In genomic region chr15:83626171-83626802, GRCh38 we compare ENCODE assay signal across 21 cellular contexts. TPM values are rescaled to one million over a fixed set of nuclear protein-coding genes. Genes with fewer than 3 reads are reported as not detected.
DNase-seq lines count a peak whose midpoint lies in the region; ATAC-seq and TF ChIP-seq lines count a peak whose summit lies in the region.
"Had no signal": no experiment of that assay in that cellular context is flagged by ENCODE, and none has a peak within 500 bp of the region (broad histone marks: within the 10 kb centered on the region; RNA-seq: fewer than 3 reads in every experiment).

No MANE protein-coding gene starts in this region.

- no peaks in the 10 kb centered on the region for H3K27me3 ChIP-seq in PC-9 (ENCODE audit: insufficient read depth, low read depth)
- H3K27me3 ChIP-seq: adrenal gland, stomach, vagina had no signal

- no peak for ATAC-seq in Right ventricle myocardium inferior
- ATAC-seq: mucosa of descending colon, T-helper 17 cell had no signal

- no peak overlapping the region for H3K4me3 ChIP-seq in PC-9
- H3K4me3 ChIP-seq: adrenal gland, mucosa of descending colon, skin epidermis, stomach, vagina had no signal

- no peaks in the 10 kb centered on the region for H3K79me2 ChIP-seq in PC-9 (ENCODE audit: low read depth)

- BruUV-seq in PC-9 (replicated peaks; lab: Mats Ljungman, UMichigan) = no TSS peak

- no peaks in the 10 kb centered on the region for H3K9me2 ChIP-seq in PC-9 (ENCODE audit: insufficient read depth)

- no peaks in the 10 kb centered on the region for H3K4me1 ChIP-seq in PC-9 (replicated peaks; ENCODE audit: insufficient read depth)
- H3K4me1 ChIP-seq: adrenal gland, stomach, vagina had no signal

- H2AFZ ChIP-seq in PC-9 = no peak overlapping the region

- CTCF ChIA-PET in PC-9 (lab: Charles Lee) = no interaction called here

- no peaks in the 10 kb centered on the region for H3K9me3 ChIP-seq in PC-9 (ENCODE audit: insufficient read depth, low read depth)
- H3K9me3 ChIP-seq: adrenal gland, mucosa of descending colon, stomach, vagina had no signal

- H3F3A ChIP-seq in PC-9 (ENCODE audit: insufficient read depth, low read depth) = no peaks in the 10 kb centered on the region

- peak; percentile 6 for DNase-seq in stimulated activated CD4-positive, alpha-beta T cell treated with anti-CD3 and anti-CD28 coated beads, Interleukin-1b, Interleukin-23, amount 100 ng/mL, for 48 hours
- DNase-seq in stimulated activated CD4-positive, alpha-beta T cell treated with anti-CD3 and anti-CD28 coated beads, Interleukin-2, amount 100 ng/mL, for 48 hours = no peak
- DNase-seq in amniotic epithelial cell (ENCODE audit: low read depth) (peak; percentile 61), iris pigment epithelial cell (ENCODE audit: low read depth) (peak; percentile 75), Right ventricle myocardium inferior (ENCODE audit: missing footprints) (no peak), occipital lobe (lab: John Stamatoyannopoulos, UW) (no peak), NCI-H1092 (lab: John Stamatoyannopoulos, UW) (no peak), PC-9 (no peak)
- DNase-seq: activated CD4-positive, CD25-positive, alpha-beta regulatory T cell; adrenal gland; GF-D8; H9; IMR-90; mucosa of descending colon; NCI-H2171; Right ventricle myocardium superior; stomach; T-helper 17 cell had no signal

- intact Hi-C loops in Right ventricle myocardium inferior (cut with DNase I) = no loop called here
- intact Hi-C loops in PC-9 (cut with micrococcal nuclease; ENCODE audit: unreplicated experiment) = no loop called here

- no peaks in the 10 kb centered on the region for H3K36me3 ChIP-seq in PC-9 (ENCODE audit: low read depth)
- H3K36me3 ChIP-seq: adrenal gland, stomach, vagina had no signal

- POLR2A ChIA-PET in PC-9 (lab: Charles Lee; ENCODE audit: unreplicated experiment) = no interaction called here

- no peaks in the 10 kb centered on the region for H4K20me1 ChIP-seq in PC-9 (ENCODE audit: insufficient read depth)

- no peak overlapping the region for H3K27ac ChIP-seq in PC-9
- H3K27ac ChIP-seq: adrenal gland, skin epidermis, stomach, vagina had no signal

- TF ChIP-seq CTCF in PC-9 (conservative IDR thresholded peaks at IDR 0.05) = no peak

- H3K4me2 ChIP-seq in PC-9 = no peak overlapping the region

RNA-seq across cellular contexts. Expression of gene ADAMTSL3, which starts 27.6 kb away (rescaled TPM):
- 11.5 TPM for total RNA-seq in Right ventricle myocardium inferior
- 20.6 TPM for total RNA-seq in occipital lobe
- 3.2 and 5.0 TPM in 2 replicates for total RNA-seq in PC-9 (2021)
- total RNA-seq: endothelial cell of umbilical vein, T-helper 17 cell had no signal

Comparison
In these comparisons a context has a peak if more than half of its experiments do, and no peak if none do; other contexts are left out.
1. DNase-seq: peak in stimulated activated CD4-positive, alpha-beta T cell treated with anti-CD3 and anti-CD28 coated beads, Interleukin-1b, Interleukin-23, amount 100 ng/mL, for 48 hours (single experiment), amniotic epithelial cell (single experiment) and iris pigment epithelial cell (single experiment); none in stimulated activated CD4-positive, alpha-beta T cell treated with anti-CD3 and anti-CD28 coated beads, Interleukin-2, amount 100 ng/mL, for 48 hours (0 of 2), Right ventricle myocardium inferior (single experiment), occipital lobe (single experiment), NCI-H1092 (single experiment) and PC-9 (0 of 2).